Comparison of ENCODE assay signal across 8 cellular contexts in the genomic region with DNA sequence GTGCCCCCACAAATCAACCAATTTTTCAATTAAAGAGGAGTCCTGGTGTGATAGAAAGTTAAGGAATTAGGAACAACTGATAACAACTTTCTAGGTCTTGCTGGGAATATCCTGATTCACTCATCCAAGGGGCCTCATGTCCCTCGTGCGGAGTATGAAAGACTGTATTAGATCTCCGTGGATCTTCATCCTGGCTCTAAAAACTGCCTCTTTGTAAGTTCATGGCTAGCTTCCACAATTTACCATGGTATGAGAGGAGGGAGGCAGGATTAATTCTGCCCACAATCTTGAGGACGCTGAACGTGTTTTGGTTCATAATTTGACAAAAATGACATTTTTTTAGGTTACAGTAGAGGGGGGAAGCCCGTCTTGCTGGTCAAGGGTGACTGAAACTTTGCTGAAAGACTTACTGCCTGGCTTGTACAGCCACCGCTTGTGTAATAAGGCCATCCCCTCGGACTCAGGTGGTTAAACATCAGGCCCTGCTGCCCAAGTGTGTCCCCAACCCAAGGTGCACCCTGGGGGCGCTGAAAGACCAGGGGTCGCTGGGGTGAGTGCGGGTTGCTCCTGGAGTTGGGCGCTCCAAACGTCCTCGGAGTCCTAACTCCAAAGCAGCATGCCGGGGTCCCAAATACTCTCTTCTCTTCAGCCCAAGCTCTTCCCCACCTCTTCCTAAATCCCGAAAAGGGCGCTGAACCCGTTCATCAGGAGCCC. TPM values are rescaled to one million over a fixed set of nuclear protein-coding genes. Genes with fewer than 3 reads are reported as not detected.
A peak's percentile ranks its signal among the peaks of the same experiment; 100 is the strongest.
DNase-seq lines count a peak whose midpoint lies in the region; ATAC-seq, FAIRE-seq and TF ChIP-seq lines count a peak whose summit lies in the region.

No MANE protein-coding gene starts in this region.

- H3K36me3 ChIP-seq in GM23248 (ENCODE audit: low read depth) = peaks cover 4% of the 10 kb centered on the region; the same call in 1 of the 2 replicates
- peaks cover 9% of the 10 kb centered on the region for H3K36me3 ChIP-seq in K562 (ENCODE audit: control insufficient read depth, insufficient read depth, low read length)
- H3K36me3 ChIP-seq in iPS-15b (ENCODE audit: control insufficient read depth, insufficient read depth, low read length) = no peaks in the 10 kb centered on the region
- H3K36me3 ChIP-seq in sigmoid colon = no peaks in the 10 kb centered on the region

- H3K27ac ChIP-seq in GM23248 (peak overlapping the region; percentile 88), RWPE1 (peak overlapping the region; percentile 82), K562 (ENCODE audit: extremely low read depth, low read depth, low read length) (peak overlapping the region; percentile 76), sigmoid colon (peak overlapping the region; percentile 91 to 99 (median 93))

- peaks cover 6% of the 10 kb centered on the region; the same call in 1 of the 2 replicates for H3F3A ChIP-seq in GM23248 (ENCODE audit: insufficient read depth)

- ATAC-seq in K562 (peak; percentile 25), HG03442 (IDR thresholded peaks at IDR 0.05; ENCODE audit: unreplicated experiment) (no peak), GM18505 (IDR thresholded peaks at IDR 0.05; ENCODE audit: unreplicated experiment) (no peak)

- no peaks in the 10 kb centered on the region for H3K9me3 ChIP-seq in GM23248 (ENCODE audit: low read depth)
- H3K9me3 ChIP-seq in K562 (replicated peaks; ENCODE audit: control insufficient read depth, insufficient read depth, low read depth, low read length) = no peaks in the 10 kb centered on the region
- no peaks in the 10 kb centered on the region for H3K9me3 ChIP-seq in iPS-15b (ENCODE audit: control insufficient read depth, insufficient read depth, low read length)
- no peaks in the 10 kb centered on the region for H3K9me3 ChIP-seq in sigmoid colon

- no peaks in the 10 kb centered on the region for H3K9me1 ChIP-seq in K562 (ENCODE audit: control insufficient read depth, insufficient read depth, low read length)

- TF ChIP-seq EP300 in K562 (IDR thresholded peaks at IDR 0.05; ENCODE audit: low read length) = no peak
- no peak for TF ChIP-seq EP300 in sigmoid colon (IDR thresholded peaks at IDR 0.05)

- POLR2A ChIA-PET in RWPE1 (lab: Yijun Ruan, JAX; ENCODE audit: low non-redundant PET) = interaction anchor here (1.2 kb wide), 1 partner anchor 15 kb away, joined by 6 read pairs; no protein-coding TSS in a partner anchor
- POLR2A ChIA-PET in K562 (lab: Yijun Ruan, JAX) = interaction anchor here (0.6 to 2.2 kb wide), 13 partner anchors 8 to 172 kb away, joined by 3 to 6 read pairs (median 4); no protein-coding TSS in a partner anchor

- H3K27me3 ChIP-seq in GM23248 (replicated peaks; ENCODE audit: insufficient read depth) (no peaks in the 10 kb centered on the region), K562 (ENCODE audit: control insufficient read depth in 2 of 2, insufficient read depth in 2 of 2, low read length in 2 of 2) (no peaks in the 10 kb centered on the region), iPS-15b (ENCODE audit: control insufficient read depth, insufficient read depth, low read length) (peaks cover 3% of the 10 kb centered on the region), sigmoid colon (no peaks in the 10 kb centered on the region)

- H3K4me2 ChIP-seq in GM23248 (ENCODE audit: unreplicated experiment) (peak overlapping the region; percentile 100), K562 (ENCODE audit: insufficient read depth, low read length) (peak overlapping the region; percentile 95)

- in situ Hi-C loops in GM23248 (cut with MboI) = no loop called here
- in situ Hi-C loops in K562 (cut with MboI) = no loop called here

- TF ChIP-seq CTCF in RWPE1 (conservative IDR thresholded peaks at IDR 0.05; ENCODE audit: low read depth) (no peak), K562 (IDR thresholded peaks at IDR 0.05 in 2 of 3, conservative IDR thresholded peaks at IDR 0.05 in 1 of 3; ENCODE audit: insufficient read depth in 2 of 3, low read depth in 1 of 3, low read length in 3 of 3) (peak; percentile 16 to 28 (median 28); a peak in 2 of 6 replicates), sigmoid colon (IDR thresholded peaks at IDR 0.05) (no peak)

- 1 to 3% methylated on average over 18 of the region's 18 CpGs for WGBS in GM23248 (ENCODE audit: low coverage in 1 of 2, low lambda C conversion rate in 2 of 2, missing lambda C conversion rate in 2 of 2), 2 experiments
- under 1% methylated on average over 16 of the region's 18 CpGs for WGBS in K562 (ENCODE audit: insufficient coverage, low coverage, missing lambda C conversion rate)
- WGBS in sigmoid colon, 2 donors = 4 to 9% methylated on average over 18 of the region's 18 CpGs

- H3K79me2 ChIP-seq in GM23248 (ENCODE audit: insufficient read depth) = peaks cover 47% of the 10 kb centered on the region
- peaks cover 25% of the 10 kb centered on the region for H3K79me2 ChIP-seq in K562 (ENCODE audit: control insufficient read depth, insufficient read depth, low read length)

- H3K4me1 ChIP-seq in GM23248 (ENCODE audit: insufficient read depth) (peaks cover 12% of the 10 kb centered on the region; the same call in 1 of the 2 replicates), K562 (replicated peaks in 1 of 2; ENCODE audit: control insufficient read depth in 2 of 2, insufficient read depth in 2 of 2, low read length in 2 of 2) (peaks cover 3 to 20% of the 10 kb centered on the region in 2 experiments; a peak in 4 of 5 replicates), iPS-15b (ENCODE audit: control insufficient read depth, insufficient read depth, low read length) (peaks cover 8% of the 10 kb centered on the region), sigmoid colon (peaks cover 0 to 16% (median 13%) of the 10 kb centered on the region in 4 donors)

- intact Hi-C loops in K562 (cut with micrococcal nuclease) = loop anchor here (2.0 kb wide), 2 partner anchors 113 to 451 kb away; no protein-coding TSS in a partner anchor
- intact Hi-C loops in sigmoid colon (cut with DNase I) = loop anchor here (1.0 to 10.0 kb wide), 4 partner anchors 78 to 1457 kb away; partner anchors contain the start of genes CBX3, HNRNPA2B1, JAZF1 and TAX1BP1

- H3K4me3 ChIP-seq in GM23248 (peak overlapping the region; percentile 94), K562 (peak overlapping the region; percentile 84), iPS-15b (ENCODE audit: low read depth, low read length) (peak overlapping the region; percentile 88), sigmoid colon (peak overlapping the region; percentile 72 to 97 (median 90))

- H3K9me2 ChIP-seq in GM23248 (ENCODE audit: insufficient read depth) = no peaks in the 10 kb centered on the region

- H2AFZ ChIP-seq in GM23248 (peak overlapping the region; percentile 82), K562 (ENCODE audit: low read depth, low read length) (peak overlapping the region; percentile 90)

- DNase-seq in CD1c-positive myeloid dendritic cell (ENCODE audit: extremely low spot score) = peak; percentile 18
- peak; percentile 62 for DNase-seq in GM23248
- DNase-seq in RWPE1 (ENCODE audit: low spot score) = no peak
- DNase-seq in K562 (ENCODE audit: extremely low read depth in 1 of 4, low spot score in 3 of 4) = peak in 3 of 4 experiments; percentile 29 to 62 (median 40)
- peak; percentile 72 for DNase-seq in sigmoid colon

- H3K9ac ChIP-seq in GM23248 (peak overlapping the region; percentile 90), K562 (ENCODE audit: insufficient read depth in 1 of 2, low read depth in 2 of 2, low read length in 2 of 2) (peak overlapping the region; percentile 94 to 99), iPS-15b (ENCODE audit: low read depth, low read length) (peak overlapping the region; percentile 84)

- TF ChIP-seq POLR2A in K562 (conservative IDR thresholded peaks at IDR 0.05) = no peak
- no peak for TF ChIP-seq POLR2A in sigmoid colon (IDR thresholded peaks at IDR 0.05)
- no peak for TF ChIP-seq POLR2A in GM18505 (IDR thresholded peaks at IDR 0.05; ENCODE audit: borderline replicate concordance, extremely low read depth, insufficient read depth, insufficient read length)

- CTCF ChIA-PET in RWPE1 (lab: Yijun Ruan, JAX) = interaction anchor here (0.6 to 0.8 kb wide), 3 partner anchors 10 to 108 kb away, joined by 3 to 4 read pairs (median 4); no protein-coding TSS in a partner anchor
- CTCF ChIA-PET in K562 (lab: Yijun Ruan, JAX; ENCODE audit: low intra/inter-chr PET ratio) = no interaction called here

- TF ChIP-seq RAD21 in K562 (CRISPR knock-in tag; conservative IDR thresholded peaks at IDR 0.05 in 1 of 2, IDR thresholded peaks at IDR 0.05 in 1 of 2) = peak in 1 of 2 experiments; percentile 40; a peak in 3 of 4 replicates

- H4K20me1 ChIP-seq in GM23248 (ENCODE audit: insufficient read depth) (no peaks in the 10 kb centered on the region), K562 (replicated peaks; ENCODE audit: control insufficient read depth, insufficient read depth, low read length) (no peaks in the 10 kb centered on the region)

- TSS peak; percentile 57 for BruUV-seq in K562 (replicated peaks; lab: Mats Ljungman, UMichigan)

- FAIRE-seq in K562 (lab: Jason Lieb, UNC) = peak; percentile 35

RNA-seq across cellular contexts. Expression of gene HIBADH, which starts 0.8 kb away (rescaled TPM):
- 70.1 and 70.9 TPM in 2 replicates for total RNA-seq in GM23248 (2014; rRNA removed; shearing (Covaris generic))
- 87.0 and 96.3 TPM in 2 replicates for polyA plus RNA-seq in GM23248 (2016; fragmentation: Nextera tagmentation; extraction: Ambion mirVana)
- total RNA-seq in K562 (2011; cell fraction: chromatin; rRNA removed; ENCODE audit: low replicate concordance) = 13.1 and 31.6 TPM in 2 replicates
- 6.7 and 8.3 TPM in 2 replicates for total RNA-seq in K562 (2011; cell fraction: nucleolus; rRNA removed)
- total RNA-seq in K562 (2011; cell fraction: nucleoplasm; rRNA removed) = 16.2 and 18.0 TPM in 2 replicates
- 38.0 and 40.2 TPM in 2 replicates for total RNA-seq in K562 (2014; rRNA removed)
- 36.9 and 41.2 TPM in 2 replicates for total RNA-seq in K562 (2014; rRNA removed; fragmentation: Illumina TruSeq; extraction: Trizol)
- 35.4 and 36.0 TPM in 2 replicates for total RNA-seq in K562 (2015; rRNA removed; fragmentation: Illumina TruSeq; extraction: Trizol)
- 28.9 and 29.4 TPM in 2 replicates for total RNA-seq in K562 (2021)
- polyA plus RNA-seq in K562 (2011; rRNA removed) = 57.8 and 67.8 TPM in 2 replicates
- 26.6 and 49.6 TPM in 2 replicates for polyA plus RNA-seq in K562 (2011; cell fraction: cytosol; rRNA removed)
- 14.5 and 23.0 TPM in 2 replicates for polyA plus RNA-seq in K562 (2011; cell fraction: nucleus; rRNA removed)
- polyA plus RNA-seq in K562 (2012) = 29.4 and 32.4 TPM in 2 replicates
- polyA plus RNA-seq in K562 (2014; fragmentation: Illumina TruSeq; extraction: Trizol) = 38.5 and 51.0 TPM in 2 replicates
- polyA plus RNA-seq in K562 (2014; fragmentation: Nextera tagmentation; extraction: Ambion mirVana) = 10 to 100 TPM; 10.7 to 13.9 TPM
- polyA plus RNA-seq in K562 (2014; rRNA removed) = 45.3 and 46.7 TPM in 2 replicates
- polyA minus RNA-seq in K562 (2011; rRNA and poly(A)+ RNA removed) = 32.3 and 38.1 TPM in 2 replicates
- 14.6 and 14.9 TPM in 2 replicates for polyA minus RNA-seq in K562 (2011; cell fraction: cytosol; rRNA and poly(A)+ RNA removed)
- 11.2 and 16.2 TPM in 2 replicates for polyA minus RNA-seq in K562 (2011; cell fraction: nucleus; rRNA and poly(A)+ RNA removed)
- total RNA-seq in sigmoid colon = 10 to 100 TPM; 63.5 to 89.5 (median 80.0) TPM
- polyA plus RNA-seq in sigmoid colon = 10 to 100 TPM; 23.4 to 56.6 (median 36.0) TPM

Comparison
In these comparisons a context has a peak if more than half of its experiments do, and no peak if none do; other contexts are left out.
1. CTCF ChIP-seq: peak in K562 (3 of 3); none in RWPE1 (single experiment) and sigmoid colon (0 of 4).
2. Peak in every context shown above with its lines, with median percentiles within 50 percentile points of each other: H3K27ac ChIP-seq, H3K4me3 ChIP-seq and H3K9ac ChIP-seq.